Comparison of ENCODE assay signal across 6 cellular contexts in genomic region chr2:42383855-42384530, GRCh38.
"Had no signal": no experiment of that assay in that cellular context is flagged by ENCODE, and none has a peak within 500 bp of the region (broad histone marks: within the 10 kb centered on the region; RNA-seq: fewer than 3 reads in every experiment).

No MANE protein-coding gene starts in this region.

- H3K4me3 ChIP-seq: GM23248, K562 had no signal

- ATAC-seq: K562 had no signal

- DNase-seq: GM23248, GOT3, H7, HCEC 1CT, IMR-90 had no signal

- H3K27ac ChIP-seq: GM23248 had no signal

- H2AFZ ChIP-seq: GM23248 had no signal

- H3K9ac ChIP-seq: GM23248 had no signal
